In genomic region chr20:40952231-40952630, GRCh38 we compare ENCODE assay signal across 22 cellular contexts.
"Had no signal": no experiment of that assay in that cellular context is flagged by ENCODE, and none has a peak within 500 bp of the region (broad histone marks: within the 10 kb centered on the region; RNA-seq: fewer than 3 reads in every experiment).

No MANE protein-coding gene starts in this region.

- H3K27me3 ChIP-seq: gastrocnemius medialis, testis, tibial nerve had no signal

- H3K4me3 Mint-ChIP-seq: naive thymus-derived CD8-positive, alpha-beta T cell; stimulated activated naive B cell treated with anti-CD40 and anti-IgM and Interleukin-4, amounts not matched to agents 10 μg/mL and 1 μg/mL and 100 μg/mL, for 72 hours; stimulated activated naive CD8-positive, alpha-beta T cell treated with anti-CD3 and anti-CD28 coated beads, Interleukin-15, amount 100 ng/mL, for 72 hours had no signal

- FAIRE-seq: endometrium, islet of Langerhans had no signal

- DNase-seq: cortex of kidney; dorsolateral prefrontal cortex; effector memory CD4-positive, alpha-beta T cell; gastrocnemius medialis; heart right ventricle; hypothalamus; mucosa of descending colon; naive thymus-derived CD8-positive, alpha-beta T cell; nucleus accumbens; psoas muscle; stimulated activated CD4-positive, alpha-beta T cell treated with anti-CD3 and anti-CD28 coated beads, Interleukin-2, amount 100 ng/mL, for 24 hours; stimulated activated CD4-positive, alpha-beta T cell treated with anti-CD3 and anti-CD28 coated beads, Interleukin-4, amount 100 ng/mL, for 4 hours; stimulated activated naive B cell treated with anti-CD40 and anti-IgM and Interleukin-4, amounts not matched to agents 10 μg/mL and 1 μg/mL and 100 μg/mL, for 72 hours; stimulated activated naive CD8-positive, alpha-beta T cell treated with anti-CD3 and anti-CD28 coated beads, Interleukin-15, amount 100 ng/mL, for 72 hours; testis had no signal

- H3K4me3 ChIP-seq: dorsolateral prefrontal cortex, gastrocnemius medialis, heart right ventricle, mucosa of descending colon, psoas muscle, skin epidermis, testis, tibial nerve had no signal

- H3K27ac Mint-ChIP-seq: naive thymus-derived CD8-positive, alpha-beta T cell; stimulated activated naive B cell treated with anti-CD40 and anti-IgM and Interleukin-4, amounts not matched to agents 10 μg/mL and 1 μg/mL and 100 μg/mL, for 72 hours; stimulated activated naive CD8-positive, alpha-beta T cell treated with anti-CD3 and anti-CD28 coated beads, Interleukin-15, amount 100 ng/mL, for 72 hours had no signal

- ATAC-seq: esophagus mucosa; gastrocnemius medialis; heart right ventricle; left lobe of liver; mucosa of descending colon; naive thymus-derived CD8-positive, alpha-beta T cell; psoas muscle; sciatic nerve; stimulated activated naive B cell treated with anti-CD40 and anti-IgM and Interleukin-4, amounts not matched to agents 10 μg/mL and 1 μg/mL and 100 μg/mL, for 72 hours; stimulated activated naive CD8-positive, alpha-beta T cell treated with anti-CD3 and anti-CD28 coated beads, Interleukin-15, amount 100 ng/mL, for 72 hours had no signal

- H3K27ac ChIP-seq: dorsolateral prefrontal cortex, gastrocnemius medialis, heart right ventricle, psoas muscle, skin epidermis, testis, tibial nerve had no signal

- H3K9me3 ChIP-seq: gastrocnemius medialis, mucosa of descending colon, psoas muscle, testis had no signal

- H3K4me1 Mint-ChIP-seq: stimulated activated naive CD8-positive, alpha-beta T cell treated with anti-CD3 and anti-CD28 coated beads, Interleukin-15, amount 100 ng/mL, for 72 hours had no signal

- H3K4me1 ChIP-seq: gastrocnemius medialis, psoas muscle, testis, tibial nerve had no signal

- H3K36me3 Mint-ChIP-seq: naive thymus-derived CD8-positive, alpha-beta T cell; stimulated activated naive B cell treated with anti-CD40 and anti-IgM and Interleukin-4, amounts not matched to agents 10 μg/mL and 1 μg/mL and 100 μg/mL, for 72 hours had no signal

- H3K36me3 ChIP-seq: gastrocnemius medialis, heart right ventricle, tibial nerve had no signal
